In genomic region chr16:30377050-30377811, GRCh38 we compare ENCODE assay signal across 8 cellular contexts. TPM values are rescaled to one million over a fixed set of nuclear protein-coding genes. Genes with fewer than 3 reads are reported as not detected.
A peak's percentile ranks its signal among the peaks of the same experiment; 100 is the strongest.
DNase-seq lines count a peak whose midpoint lies in the region; ATAC-seq and TF ChIP-seq lines count a peak whose summit lies in the region.

No MANE protein-coding gene starts in this region.

- H3K4me3 ChIP-seq in iPS-18c (ENCODE audit: insufficient read depth, low read depth, low read length), result peak overlapping the region; percentile 28; the same call in 1 of the 2 replicates

- no peaks in the 10 kb centered on the region for H3K9me3 Mint-ChIP-seq in activated T-cell treated with anti-CD3 and anti-CD28 coated beads, Interleukin-2, amount 50 U/mL, for 4 hours
- no peaks in the 10 kb centered on the region for H3K9me3 Mint-ChIP-seq in activated CD8-positive, alpha-beta T cell treated with anti-CD3 and anti-CD28 coated beads for 36 hours

- no peak for ATAC-seq in activated T-cell treated with anti-CD3 and anti-CD28 coated beads, Interleukin-2, amount 50 U/mL, for 4 hours
- ATAC-seq in activated CD8-positive, alpha-beta T cell treated with anti-CD3 and anti-CD28 coated beads for 36 hours, result no peak
- ATAC-seq in HG03175 (IDR thresholded peaks at IDR 0.05; ENCODE audit: unreplicated experiment), result no peak

- CTCF ChIA-PET in activated CD8-positive, alpha-beta T cell treated with anti-CD3 and anti-CD28 coated beads for 36 hours (lab: Charles Lee), result interaction anchor here (1.2 to 1.6 kb wide), 2 partner anchors 32 to 148 kb away, joined by 3 to 5 read pairs; no protein-coding TSS in a partner anchor

- intact Hi-C loops in activated CD8-positive, alpha-beta T cell treated with anti-CD3 and anti-CD28 coated beads for 36 hours (cut with micrococcal nuclease), result loop anchor here (10.0 kb wide), 2 partner anchors 282 to 312 kb away; partner anchors contain the start of genes ALDOA, TBX6 and YPEL3

- H3K27me3 Mint-ChIP-seq in activated T-cell treated with anti-CD3 and anti-CD28 coated beads, Interleukin-2, amount 50 U/mL, for 4 hours (ENCODE audit: low read depth), result no peaks in the 10 kb centered on the region
- H3K27me3 Mint-ChIP-seq in activated CD8-positive, alpha-beta T cell treated with anti-CD3 and anti-CD28 coated beads for 36 hours, result no peaks in the 10 kb centered on the region

- no peak for DNase-seq in activated T-cell treated with anti-CD3 and anti-CD28 coated beads, Interleukin-2, amount 50 U/mL, for 4 hours
- DNase-seq in activated T-cell treated with anti-CD3 and anti-CD28 coated beads for 4 hours (no peak), substantia nigra (lab: John Stamatoyannopoulos, UW) (peak in 2 of 49 donors; percentile 62 to 80), OCI-M2 (lab: John Stamatoyannopoulos, UW; ENCODE audit: unreplicated experiment) (no peak), cerebellar cortex (ENCODE audit: low spot score) (no peak)
- no peak for DNase-seq in activated CD8-positive, alpha-beta T cell treated with anti-CD3 and anti-CD28 coated beads for 36 hours

- POLR2A ChIA-PET in activated CD8-positive, alpha-beta T cell treated with anti-CD3 and anti-CD28 coated beads for 36 hours (lab: Charles Lee), result interaction anchor here (1.0 to 2.4 kb wide), 9 partner anchors 10 to 281 kb away, joined by 3 to 8 read pairs (median 4); partner anchors contain the start of gene ZNF48

- no peaks in the 10 kb centered on the region for H3K9me3 ChIP-seq in iPS-18c (ENCODE audit: control insufficient read depth, insufficient read depth, low read length)

- peaks cover 50% of the 10 kb centered on the region for H3K4me1 Mint-ChIP-seq in activated T-cell treated with anti-CD3 and anti-CD28 coated beads, Interleukin-2, amount 50 U/mL, for 4 hours (ENCODE audit: low read depth)
- peaks cover 36% of the 10 kb centered on the region for H3K4me1 Mint-ChIP-seq in activated CD8-positive, alpha-beta T cell treated with anti-CD3 and anti-CD28 coated beads for 36 hours (ENCODE audit: low read depth)

- peak overlapping the region; percentile 100 for H3K27ac Mint-ChIP-seq in activated CD8-positive, alpha-beta T cell treated with anti-CD3 and anti-CD28 coated beads for 36 hours

- peak overlapping the region; percentile 94 for H3K4me3 Mint-ChIP-seq in activated T-cell treated with anti-CD3 and anti-CD28 coated beads, Interleukin-2, amount 50 U/mL, for 4 hours
- H3K4me3 Mint-ChIP-seq in activated CD8-positive, alpha-beta T cell treated with anti-CD3 and anti-CD28 coated beads for 36 hours, result peak overlapping the region; percentile 99

- peaks cover 4% of the 10 kb centered on the region for H3K36me3 Mint-ChIP-seq in activated T-cell treated with anti-CD3 and anti-CD28 coated beads, Interleukin-2, amount 50 U/mL, for 4 hours (ENCODE audit: insufficient read depth)
- H3K36me3 Mint-ChIP-seq in activated CD8-positive, alpha-beta T cell treated with anti-CD3 and anti-CD28 coated beads for 36 hours (ENCODE audit: low read depth), result peaks cover 34% of the 10 kb centered on the region

- H3K27ac ChIP-seq in substantia nigra (ENCODE audit: low read depth, low read length, poor library complexity, severe bottlenecking), result peak overlapping the region; percentile 100

- TF ChIP-seq CTCF in activated CD8-positive, alpha-beta T cell treated with anti-CD3 and anti-CD28 coated beads for 36 hours (IDR thresholded peaks at IDR 0.05), result no peak

RNA-seq across cellular contexts. Expression of gene MYL11, which starts 2.6 kb away (rescaled TPM):
- total RNA-seq in activated T-cell treated with anti-CD3 and anti-CD28 coated beads, Interleukin-2, amount 50 U/mL, for 4 hours, result under 1 TPM in 1 of 3 donors, not detected in 2; 0.76 TPM
- 1 to 10 TPM in 1 of 2 experiments, under 1 TPM in 1; 0.87 to 1.2 TPM for total RNA-seq in activated CD8-positive, alpha-beta T cell treated with anti-CD3 and anti-CD28 coated beads for 36 hours

RNA-seq across cellular contexts. Expression of gene SEPTIN1, which starts 5.1 kb away (rescaled TPM):
- total RNA-seq in activated T-cell treated with anti-CD3 and anti-CD28 coated beads, Interleukin-2, amount 50 U/mL, for 4 hours, result 100 to 1,000 TPM; 133 to 164 (median 152) TPM
- 100 to 1,000 TPM; 163 to 169 TPM for total RNA-seq in activated CD8-positive, alpha-beta T cell treated with anti-CD3 and anti-CD28 coated beads for 36 hours

RNA-seq across cellular contexts. Expression of gene TBC1D10B, which starts 6.9 kb away (rescaled TPM):
- 10 to 100 TPM; 48.2 to 52.5 (median 49.6) TPM for total RNA-seq in activated T-cell treated with anti-CD3 and anti-CD28 coated beads, Interleukin-2, amount 50 U/mL, for 4 hours
- 10 to 100 TPM; 39.7 to 41.3 TPM for total RNA-seq in activated CD8-positive, alpha-beta T cell treated with anti-CD3 and anti-CD28 coated beads for 36 hours

RNA-seq across cellular contexts. Expression of gene ZNF48, which starts 18.0 kb away (rescaled TPM):
- total RNA-seq in activated T-cell treated with anti-CD3 and anti-CD28 coated beads, Interleukin-2, amount 50 U/mL, for 4 hours, result 10 to 100 TPM; 18.0 to 19.2 (median 18.1) TPM
- total RNA-seq in activated CD8-positive, alpha-beta T cell treated with anti-CD3 and anti-CD28 coated beads for 36 hours, result 10 to 100 TPM; 10.4 to 10.9 TPM

RNA-seq across cellular contexts. Expression of gene CD2BP2, which starts 22.1 kb away (rescaled TPM):
- total RNA-seq in activated T-cell treated with anti-CD3 and anti-CD28 coated beads, Interleukin-2, amount 50 U/mL, for 4 hours, result 10 to 100 TPM; 95.2 to 97.2 (median 96.8) TPM
- 10 to 100 TPM; 43.8 to 44.5 TPM for total RNA-seq in activated CD8-positive, alpha-beta T cell treated with anti-CD3 and anti-CD28 coated beads for 36 hours
